8 cellular contexts compared by ENCODE assay signal in genomic region chr4:154551872-154552686, GRCh38. TPM values are rescaled to one million over a fixed set of nuclear protein-coding genes. Genes with fewer than 3 reads are reported as not detected.
DNase-seq lines count a peak whose midpoint lies in the region; ATAC-seq, FAIRE-seq and TF ChIP-seq lines count a peak whose summit lies in the region.

No MANE protein-coding gene starts in this region.

- POLR2A ChIA-PET in HepG2 (lab: Yijun Ruan, JAX) = interaction anchor here (0.9 kb wide), 1 partner anchor 10 kb away, joined by 3 read pairs; the partner anchor contains the start of gene FGB

- DNase-seq in AG20443 (ENCODE audit: low spot score) (peak; percentile 78), NCI-H2227 (lab: John Stamatoyannopoulos, UW; ENCODE audit: unreplicated experiment) (peak; percentile 56), cerebellar nuclear complex (lab: John Stamatoyannopoulos, UW) (peak; percentile 4 to 43), HepG2 (ENCODE audit: low spot score) (peak; percentile 74)
- peak; percentile 55 for DNase-seq in activated CD4-positive, CD25-positive, alpha-beta regulatory T cell treated with anti-CD3 and anti-CD28 coated beads, Interleukin-2, amount 50 U/mL, for 72 hours
- DNase-seq in stimulated activated CD4-positive, alpha-beta T cell treated with anti-CD3 and anti-CD28 coated beads, TNF-alpha, amount 100 ng/mL, for 1 hour (ENCODE audit: low read depth in 3 of 3, low spot score in 1 of 3) = peak; percentile 19 to 52 (median 45)

- TF ChIP-seq CTCF in HepG2 (CRISPR knock-in tag; IDR thresholded peaks at IDR 0.05) = peak; percentile 84

- TF ChIP-seq EP300 in HepG2 (IDR thresholded peaks at IDR 0.05; ENCODE audit: low read depth in 2 of 2, low read length in 2 of 2) (no peak), HepG2 (CRISPR knock-in tag; IDR thresholded peaks at IDR 0.05; ENCODE audit: borderline replicate concordance) (no peak)

- H3K9ac ChIP-seq in HepG2 (ENCODE audit: insufficient read depth, low read depth, low read length) = no peak overlapping the region

- no peak overlapping the region; the same call in 1 of the 2 replicates for H3K4me2 ChIP-seq in HepG2 (ENCODE audit: low read depth, low read length)

- peak; percentile 61 for FAIRE-seq in HepG2 (lab: Jason Lieb, UNC)

- peaks cover under 1 to 8% of the 10 kb centered on the region in 2 experiments; a peak in 2 of 5 replicates for H3K36me3 ChIP-seq in HepG2 (replicated peaks in 1 of 2; ENCODE audit: control insufficient read depth in 1 of 2, insufficient read depth in 2 of 2, low read length in 2 of 2)

- 14% methylated on average over 6 of the region's 6 CpGs for WGBS in HepG2 (ENCODE audit: low lambda C conversion rate)

- H3K4me3 ChIP-seq in HepG2 (replicated peaks in 1 of 3; ENCODE audit: insufficient read depth in 1 of 3, low read depth in 2 of 3, low read length in 3 of 3) = no peak overlapping the region

- ATAC-seq in GM18870 (IDR thresholded peaks at IDR 0.05; ENCODE audit: unreplicated experiment) = peak; percentile 52
- ATAC-seq in HG03108 (IDR thresholded peaks at IDR 0.05; ENCODE audit: unreplicated experiment) = peak; percentile 47
- ATAC-seq in HepG2 = peak; percentile 61

- H4K20me1 ChIP-seq in HepG2 (ENCODE audit: insufficient read depth, low read length) = no peaks in the 10 kb centered on the region

- peaks cover 25% of the 10 kb centered on the region for H3K79me2 ChIP-seq in HepG2 (ENCODE audit: insufficient read depth, low read length)

- in situ Hi-C loops in HepG2 (cut with HindIII; ENCODE audit: extremely low pct_ligation_motif_present, low pct_unique_long_range_greater_than_20kb) = loop anchor here (5.0 kb wide), 1 partner anchor 225 kb away; no protein-coding TSS in a partner anchor

- no TSS peak for BruUV-seq in HepG2 (replicated peaks; lab: Mats Ljungman, UMichigan)

- peak; percentile 76; the same call in 1 of the 2 replicates for TF ChIP-seq RAD21 in HepG2 (CRISPR knock-in tag; IDR thresholded peaks at IDR 0.05)

- intact Hi-C loops in HepG2 (cut with micrococcal nuclease; ENCODE audit: unreplicated experiment) = loop anchor here (1.0 to 10.0 kb wide), 3 partner anchors 70 to 803 kb away; no protein-coding TSS in a partner anchor

- no peak for TF ChIP-seq POLR2A in HepG2 (IDR thresholded peaks at IDR 0.05; ENCODE audit: insufficient read depth in 1 of 2, low read depth in 2 of 2, low read length in 2 of 2)

- CTCF ChIA-PET in HepG2 (lab: Yijun Ruan, JAX; ENCODE audit: low intra/inter-chr PET ratio, low total read pairs) = interaction anchor here (1.1 to 6.5 kb wide), 2 partner anchors 69 to 73 kb away, joined by 3 to 154 read pairs; no protein-coding TSS in a partner anchor

- peaks cover 21% of the 10 kb centered on the region for H3K4me1 ChIP-seq in HepG2 (ENCODE audit: insufficient read depth, low read length)

- no peaks in the 10 kb centered on the region; a peak in 1 of 5 replicates for H3K27me3 ChIP-seq in HepG2 (ENCODE audit: control insufficient read depth in 1 of 2, insufficient read depth in 2 of 2, low read length in 2 of 2)

- H3K27ac ChIP-seq in HepG2 (ENCODE audit: extremely low read length, insufficient read depth, low read length) = no peak overlapping the region

- no peaks in the 10 kb centered on the region for H3K9me3 ChIP-seq in HepG2 (ENCODE audit: low read length)

- no peak overlapping the region for H2AFZ ChIP-seq in HepG2 (ENCODE audit: low read length)

TF ChIP-seq in HepG2, 621 proteins besides CTCF, POLR2A, EP300 and RAD21 (continues in another document):
- TF ChIP-seq DPF2 (CRISPR knock-in tag; IDR thresholded peaks at IDR 0.05; ENCODE audit: borderline replicate concordance, low read depth) (no peak), CBX5 (CRISPR knock-in tag; IDR thresholded peaks at IDR 0.05; ENCODE audit: borderline replicate concordance) (no peak), FOSL2 (CRISPR knock-in tag; IDR thresholded peaks at IDR 0.05) (peak; percentile 50; the same call in 1 of the 2 replicates), CEBPB (IDR thresholded peaks at IDR 0.05; ENCODE audit: borderline replicate concordance, low read depth, low read length) (no peak)

RNA-seq across cellular contexts. Expression of gene PLRG1, which starts 1.9 kb away (rescaled TPM):
- 110 and 177 TPM in 2 replicates for total RNA-seq in HepG2 (2016; rRNA removed; fragmentation: Illumina TruSeq; extraction: Trizol)
- total RNA-seq in HepG2 (2016; cell fraction: cytosol; rRNA removed; fragmentation: Illumina TruSeq; extraction: Trizol; ENCODE audit: low read depth) = 15.5 and 18.0 TPM in 2 replicates
- 117 and 184 TPM in 2 replicates for total RNA-seq in HepG2 (2016; cell fraction: insoluble cytoplasmic fraction; rRNA removed; fragmentation: Illumina TruSeq; extraction: Trizol)
- total RNA-seq in HepG2 (2016; cell fraction: membrane; rRNA removed; fragmentation: Illumina TruSeq; extraction: Trizol) = 30.7 and 37.3 TPM in 2 replicates
- total RNA-seq in HepG2 (2016; cell fraction: nucleus; rRNA removed; fragmentation: Illumina TruSeq; extraction: Trizol) = 71.1 and 72.1 TPM in 2 replicates
- 63.2 and 77.3 TPM in 2 replicates for polyA plus RNA-seq in HepG2 (2011; rRNA removed)
- polyA plus RNA-seq in HepG2 (2011; cell fraction: cytosol; rRNA removed) = 41.6 and 48.8 TPM in 2 replicates
- polyA plus RNA-seq in HepG2 (2011; cell fraction: nucleus; rRNA removed) = 44.8 and 48.6 TPM in 2 replicates
- polyA plus RNA-seq in HepG2 (2012) = 49.6 and 59.5 TPM in 2 replicates
- polyA plus RNA-seq in HepG2 (2016; cell fraction: cytosol; fragmentation: Illumina TruSeq; extraction: Trizol; ENCODE audit: low read depth) = 13.7 and 18.4 TPM in 2 replicates
- 142 and 150 TPM in 2 replicates for polyA plus RNA-seq in HepG2 (2016; cell fraction: insoluble cytoplasmic fraction; fragmentation: Illumina TruSeq; extraction: Trizol; ENCODE audit: low read depth)
- polyA plus RNA-seq in HepG2 (2016; cell fraction: membrane; fragmentation: Illumina TruSeq; extraction: Trizol; ENCODE audit: low read depth) = 18.9 and 20.9 TPM in 2 replicates
- 82.5 and 87.2 TPM in 2 replicates for polyA plus RNA-seq in HepG2 (2016; cell fraction: nucleus; fragmentation: Illumina TruSeq; extraction: Trizol; ENCODE audit: insufficient read depth, low read depth)
- 54.9 and 71.4 TPM in 2 replicates for polyA minus RNA-seq in HepG2 (2011; rRNA and poly(A)+ RNA removed; ENCODE audit: low replicate concordance)
- 33.8 and 40.5 TPM in 2 replicates for polyA minus RNA-seq in HepG2 (2011; cell fraction: cytosol; rRNA and poly(A)+ RNA removed)
- polyA minus RNA-seq in HepG2 (2011; cell fraction: nucleus; rRNA and poly(A)+ RNA removed) = 50.3 and 76.6 TPM in 2 replicates

RNA-seq across cellular contexts. Expression of gene FGB, which starts 10.7 kb away (rescaled TPM):
- 408 and 784 TPM in 2 replicates for total RNA-seq in HepG2 (2016; rRNA removed; fragmentation: Illumina TruSeq; extraction: Trizol)
- 56.7 and 69.7 TPM in 2 replicates for total RNA-seq in HepG2 (2016; cell fraction: cytosol; rRNA removed; fragmentation: Illumina TruSeq; extraction: Trizol; ENCODE audit: low read depth)
- 374 and 784 TPM in 2 replicates for total RNA-seq in HepG2 (2016; cell fraction: insoluble cytoplasmic fraction; rRNA removed; fragmentation: Illumina TruSeq; extraction: Trizol)
- 96.6 and 132 TPM in 2 replicates for total RNA-seq in HepG2 (2016; cell fraction: membrane; rRNA removed; fragmentation: Illumina TruSeq; extraction: Trizol)
- 538 and 629 TPM in 2 replicates for total RNA-seq in HepG2 (2016; cell fraction: nucleus; rRNA removed; fragmentation: Illumina TruSeq; extraction: Trizol)
- 226 and 273 TPM in 2 replicates for polyA plus RNA-seq in HepG2 (2011; rRNA removed)
- 107 and 238 TPM in 2 replicates for polyA plus RNA-seq in HepG2 (2011; cell fraction: cytosol; rRNA removed)
- 60.1 and 85.7 TPM in 2 replicates for polyA plus RNA-seq in HepG2 (2011; cell fraction: nucleus; rRNA removed)
- polyA plus RNA-seq in HepG2 (2012) = 449 and 489 TPM in 2 replicates
- polyA plus RNA-seq in HepG2 (2016; cell fraction: cytosol; fragmentation: Illumina TruSeq; extraction: Trizol; ENCODE audit: low read depth) = 53.8 and 63.1 TPM in 2 replicates
- polyA plus RNA-seq in HepG2 (2016; cell fraction: insoluble cytoplasmic fraction; fragmentation: Illumina TruSeq; extraction: Trizol; ENCODE audit: low read depth) = 379 and 391 TPM in 2 replicates
- polyA plus RNA-seq in HepG2 (2016; cell fraction: membrane; fragmentation: Illumina TruSeq; extraction: Trizol; ENCODE audit: low read depth) = 70.9 and 94.9 TPM in 2 replicates
- 850 and 880 TPM in 2 replicates for polyA plus RNA-seq in HepG2 (2016; cell fraction: nucleus; fragmentation: Illumina TruSeq; extraction: Trizol; ENCODE audit: insufficient read depth, low read depth)
- polyA minus RNA-seq in HepG2 (2011; rRNA and poly(A)+ RNA removed; ENCODE audit: low replicate concordance) = 57.2 TPM in 1 of 2 replicates, not detected in the other
- polyA minus RNA-seq in HepG2 (2011; cell fraction: cytosol; rRNA and poly(A)+ RNA removed) = 69.4 and 146 TPM in 2 replicates
- 65.9 and 110 TPM in 2 replicates for polyA minus RNA-seq in HepG2 (2011; cell fraction: nucleus; rRNA and poly(A)+ RNA removed)

RNA-seq across cellular contexts. Expression of gene FGA, which starts 38.5 kb away (rescaled TPM):
- total RNA-seq in HepG2 (2016; rRNA removed; fragmentation: Illumina TruSeq; extraction: Trizol) = 743 and 1,523 TPM in 2 replicates
- 63.8 and 68.9 TPM in 2 replicates for total RNA-seq in HepG2 (2016; cell fraction: cytosol; rRNA removed; fragmentation: Illumina TruSeq; extraction: Trizol; ENCODE audit: low read depth)
- 698 and 1,531 TPM in 2 replicates for total RNA-seq in HepG2 (2016; cell fraction: insoluble cytoplasmic fraction; rRNA removed; fragmentation: Illumina TruSeq; extraction: Trizol)
- total RNA-seq in HepG2 (2016; cell fraction: membrane; rRNA removed; fragmentation: Illumina TruSeq; extraction: Trizol) = 131 and 151 TPM in 2 replicates
- 1,165 and 1,343 TPM in 2 replicates for total RNA-seq in HepG2 (2016; cell fraction: nucleus; rRNA removed; fragmentation: Illumina TruSeq; extraction: Trizol)
- 640 and 755 TPM in 2 replicates for polyA plus RNA-seq in HepG2 (2011; rRNA removed)
- 361 and 711 TPM in 2 replicates for polyA plus RNA-seq in HepG2 (2011; cell fraction: cytosol; rRNA removed)
- 219 and 306 TPM in 2 replicates for polyA plus RNA-seq in HepG2 (2011; cell fraction: nucleus; rRNA removed)
- 1,090 and 1,341 TPM in 2 replicates for polyA plus RNA-seq in HepG2 (2012)
- polyA plus RNA-seq in HepG2 (2016; cell fraction: cytosol; fragmentation: Illumina TruSeq; extraction: Trizol; ENCODE audit: low read depth) = 52.4 and 61.1 TPM in 2 replicates
- 573 and 576 TPM in 2 replicates for polyA plus RNA-seq in HepG2 (2016; cell fraction: insoluble cytoplasmic fraction; fragmentation: Illumina TruSeq; extraction: Trizol; ENCODE audit: low read depth)
- polyA plus RNA-seq in HepG2 (2016; cell fraction: membrane; fragmentation: Illumina TruSeq; extraction: Trizol; ENCODE audit: low read depth) = 76.3 and 93.7 TPM in 2 replicates
- polyA plus RNA-seq in HepG2 (2016; cell fraction: nucleus; fragmentation: Illumina TruSeq; extraction: Trizol; ENCODE audit: insufficient read depth, low read depth) = 1,268 and 1,352 TPM in 2 replicates
- 0.40 and 296 TPM in 2 replicates for polyA minus RNA-seq in HepG2 (2011; rRNA and poly(A)+ RNA removed; ENCODE audit: low replicate concordance)
- 327 and 562 TPM in 2 replicates for polyA minus RNA-seq in HepG2 (2011; cell fraction: cytosol; rRNA and poly(A)+ RNA removed)
- 245 and 404 TPM in 2 replicates for polyA minus RNA-seq in HepG2 (2011; cell fraction: nucleus; rRNA and poly(A)+ RNA removed)

Comparison
In these comparisons a context has a peak if more than half of its experiments do, and no peak if none do; other contexts are left out.
1. DNase-seq: peak in every context shown above with its lines; median percentile 78 in AG20443; 74 in HepG2; 56 in NCI-H2227; 55 in activated CD4-positive, CD25-positive, alpha-beta regulatory T cell treated with anti-CD3 and anti-CD28 coated beads, Interleukin-2, amount 50 U/mL, for 72 hours; 45 in stimulated activated CD4-positive, alpha-beta T cell treated with anti-CD3 and anti-CD28 coated beads, TNF-alpha, amount 100 ng/mL, for 1 hour; 24 in cerebellar nuclear complex.